In the genomic region with DNA sequence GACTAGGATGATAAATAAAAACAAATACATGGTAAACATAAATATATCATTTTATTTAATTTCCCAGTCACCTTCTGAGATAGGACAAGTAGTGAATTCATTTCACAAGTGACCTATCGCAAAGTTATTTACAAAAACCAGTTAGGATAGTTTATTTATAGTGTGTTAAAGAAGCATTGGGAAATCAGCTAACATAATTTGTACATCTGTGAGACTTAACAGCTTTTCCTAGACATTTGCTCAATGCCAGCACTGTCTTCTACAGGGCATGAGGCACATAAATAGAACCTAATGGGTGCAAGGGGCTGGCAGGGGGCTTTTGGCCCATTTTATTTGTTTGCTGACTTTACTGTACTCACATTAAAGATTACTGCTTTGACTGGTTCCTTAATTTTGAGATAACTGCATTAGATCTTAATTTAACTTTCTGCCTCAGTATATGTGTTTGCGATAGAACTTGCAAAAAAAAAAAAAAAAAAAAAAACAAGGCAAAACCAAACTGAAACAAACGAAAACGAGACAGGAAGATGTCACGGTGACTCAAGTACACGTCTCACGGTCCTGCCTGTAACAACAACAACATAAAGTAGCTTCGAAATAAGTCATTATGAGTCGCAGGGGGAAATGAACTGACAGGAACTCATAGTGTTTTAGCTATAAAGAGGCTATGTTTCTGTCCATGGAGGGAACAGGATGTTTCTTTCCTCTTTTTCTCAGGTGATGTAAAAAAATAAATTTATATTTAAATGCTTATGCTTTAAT, we compare ENCODE assay signal across 13 cellular contexts.
DNase-seq lines count a peak whose midpoint lies in the region; ATAC-seq, FAIRE-seq and TF ChIP-seq lines count a peak whose summit lies in the region.
"Had no signal": no experiment of that assay in that cellular context is flagged by ENCODE, and none has a peak within 500 bp of the region (broad histone marks: within the 10 kb centered on the region; RNA-seq: fewer than 3 reads in every experiment).

No MANE protein-coding gene starts in this region.

- H2AFZ ChIP-seq in astrocyte (ENCODE audit: low read depth, low read length): no peak overlapping the region
- peak overlapping the region; percentile 52 for H2AFZ ChIP-seq in keratinocyte (ENCODE audit: control insufficient read depth, low read length)

- H3K4me1 ChIP-seq in astrocyte (ENCODE audit: insufficient read depth, low read length): peaks cover 20% of the 10 kb centered on the region
- H3K4me1 ChIP-seq in keratinocyte (ENCODE audit: control insufficient read depth, extremely low read depth, insufficient read depth, low read length): peaks cover 11% of the 10 kb centered on the region
- H3K4me1 ChIP-seq in upper lobe of left lung: no peaks in the 10 kb centered on the region

- no peaks in the 10 kb centered on the region for H3K9me1 ChIP-seq in keratinocyte (ENCODE audit: control insufficient read depth, extremely low read depth, insufficient read depth, low read length)

- H4K20me1 ChIP-seq in astrocyte (ENCODE audit: insufficient read depth, low read length): no peaks in the 10 kb centered on the region
- no peaks in the 10 kb centered on the region for H4K20me1 ChIP-seq in keratinocyte (ENCODE audit: control insufficient read depth, extremely low read depth, insufficient read depth, low read length)

- H3K36me3 Mint-ChIP-seq in astrocyte (ENCODE audit: low read depth, unreplicated experiment): no peaks in the 10 kb centered on the region
- H3K36me3 Mint-ChIP-seq: activated naive CD4-positive, alpha-beta T cell treated with anti-CD3 and anti-CD28 coated beads, Interleukin-2, amount 50 U/mL, for 24 hours had no signal

- DNase-seq in ELR (ENCODE audit: low read depth) (peak; percentile 85), HEK293T (ENCODE audit: extremely low spot score) (no peak), astrocyte (ENCODE audit: low read depth) (peak; percentile 40), keratinocyte (ENCODE audit: low read depth, low spot score) (peak; percentile 15), sciatic nerve (ENCODE audit: low spot score) (no peak), upper lobe of left lung (no peak)
- DNase-seq: DND-41, NCI-H446, SHP77 treated with DMSO at 0.1 percent for 48 hours had no signal

- ATAC-seq in GM21360 (IDR thresholded peaks at IDR 0.05; ENCODE audit: unreplicated experiment) (no peak), sciatic nerve (no peak), upper lobe of left lung (ENCODE audit: low FRiP score in 2 of 2) (no peak)
- ATAC-seq: K562 had no signal

- dilution Hi-C loops in keratinocyte (cut with MboI; ENCODE audit: extremely low pct_ligation_motif_present, low sequenced_read_pairs): no loop called here

- peaks cover 17% of the 10 kb centered on the region for H3K4me1 Mint-ChIP-seq in astrocyte (ENCODE audit: low read depth, unreplicated experiment)
- H3K4me1 Mint-ChIP-seq: activated naive CD4-positive, alpha-beta T cell treated with anti-CD3 and anti-CD28 coated beads, Interleukin-2, amount 50 U/mL, for 24 hours had no signal

- no peaks in the 10 kb centered on the region for H3K27me3 Mint-ChIP-seq in astrocyte (ENCODE audit: low read depth, unreplicated experiment)
- H3K27me3 Mint-ChIP-seq: activated naive CD4-positive, alpha-beta T cell treated with anti-CD3 and anti-CD28 coated beads, Interleukin-2, amount 50 U/mL, for 24 hours had no signal

- TF ChIP-seq POLR2A in upper lobe of left lung (IDR thresholded peaks at IDR 0.05): no peak

- no peak for TF ChIP-seq EP300 in upper lobe of left lung (IDR thresholded peaks at IDR 0.05)

- H3K27ac ChIP-seq in astrocyte (ENCODE audit: low read depth, low read length) (no peak overlapping the region), keratinocyte (ENCODE audit: control insufficient read depth, insufficient read depth, low read length) (peak overlapping the region; percentile 64), upper lobe of left lung (no peak overlapping the region)

- CTCF ChIA-PET in HEK293T (lab: Yijun Ruan, JAX): no interaction called here

- H3K27me3 ChIP-seq in astrocyte (ENCODE audit: insufficient read depth, low read length) (no peaks in the 10 kb centered on the region), keratinocyte (ENCODE audit: control insufficient read depth, extremely low read depth, insufficient read depth, low read length) (no peaks in the 10 kb centered on the region), upper lobe of left lung (no peaks in the 10 kb centered on the region)

- no peaks in the 10 kb centered on the region for H3K36me3 ChIP-seq in astrocyte (ENCODE audit: insufficient read depth, low read length)
- no peaks in the 10 kb centered on the region for H3K36me3 ChIP-seq in keratinocyte (ENCODE audit: control insufficient read depth in 2 of 2, extremely low read depth in 1 of 2, insufficient read depth in 2 of 2, low read length in 2 of 2)
- no peaks in the 10 kb centered on the region for H3K36me3 ChIP-seq in upper lobe of left lung

- H3K9me3 ChIP-seq in astrocyte (ENCODE audit: insufficient read depth, low read depth, low read length): no peaks in the 10 kb centered on the region
- H3K9me3 ChIP-seq in keratinocyte (ENCODE audit: control insufficient read depth, low read depth, low read length): no peaks in the 10 kb centered on the region
- no peaks in the 10 kb centered on the region for H3K9me3 ChIP-seq in upper lobe of left lung

- FAIRE-seq in astrocyte (lab: Jason Lieb, UNC): no peak
- peak; percentile 69 for FAIRE-seq in keratinocyte (lab: Jason Lieb, UNC)

- no peak overlapping the region for H3K27ac Mint-ChIP-seq in astrocyte (ENCODE audit: unreplicated experiment)
- H3K27ac Mint-ChIP-seq: activated naive CD4-positive, alpha-beta T cell treated with anti-CD3 and anti-CD28 coated beads, Interleukin-2, amount 50 U/mL, for 24 hours; nephron had no signal

- WGBS in upper lobe of left lung, 2 donors: 73% methylated on average over 9 of the region's 9 CpGs

- no peak for TF ChIP-seq CTCF in astrocyte (IDR thresholded peaks at IDR 0.05; ENCODE audit: insufficient read depth, low read depth, low read length)
- TF ChIP-seq CTCF in keratinocyte (optimal IDR thresholded peaks at IDR 0.05 in 1 of 3, IDR thresholded peaks at IDR 0.05 in 1 of 3, conservative IDR thresholded peaks at IDR 0.05 in 1 of 3; ENCODE audit: extremely low read depth in 1 of 3, insufficient read depth in 2 of 3, low read length in 3 of 3): no peak
- no peak for TF ChIP-seq CTCF in upper lobe of left lung (IDR thresholded peaks at IDR 0.05)

- H3K4me3 ChIP-seq in astrocyte (ENCODE audit: insufficient read depth, low read depth, low read length) (no peak overlapping the region), keratinocyte (ENCODE audit: control insufficient read depth in 2 of 3, extremely low read depth in 1 of 3, insufficient read depth in 2 of 3, low read depth in 1 of 3, low read length in 3 of 3) (no peak overlapping the region), upper lobe of left lung (no peak overlapping the region)
- H3K4me3 ChIP-seq: K562 had no signal

- H3K4me3 Mint-ChIP-seq in astrocyte (ENCODE audit: unreplicated experiment): no peak overlapping the region
- H3K4me3 Mint-ChIP-seq: activated naive CD4-positive, alpha-beta T cell treated with anti-CD3 and anti-CD28 coated beads, Interleukin-2, amount 50 U/mL, for 24 hours; nephron had no signal

- intact Hi-C loops in sciatic nerve (cut with DNase I): no loop called here

- H3K4me2 ChIP-seq in astrocyte (ENCODE audit: low read length) (peak overlapping the region; percentile 60), keratinocyte (ENCODE audit: control insufficient read depth, extremely low read depth, insufficient read depth, low read depth, low read length) (peak overlapping the region; percentile 46)

- H3K9ac ChIP-seq in astrocyte (ENCODE audit: low read length) (no peak overlapping the region), keratinocyte (ENCODE audit: control insufficient read depth, extremely low read depth, insufficient read depth, low read length) (no peak overlapping the region)

- POLR2A ChIA-PET in HEK293T (lab: Yijun Ruan, JAX): no interaction called here

- H3K9me3 Mint-ChIP-seq in astrocyte (ENCODE audit: unreplicated experiment): no peaks in the 10 kb centered on the region
- H3K9me3 Mint-ChIP-seq: activated naive CD4-positive, alpha-beta T cell treated with anti-CD3 and anti-CD28 coated beads, Interleukin-2, amount 50 U/mL, for 24 hours; nephron had no signal

- no peaks in the 10 kb centered on the region for H3K79me2 ChIP-seq in astrocyte (ENCODE audit: insufficient read depth, low read length)
- H3K79me2 ChIP-seq in keratinocyte (ENCODE audit: control insufficient read depth, insufficient read depth, low read length): no peaks in the 10 kb centered on the region

TF ChIP-seq in HEK293T, 16 proteins besides CTCF, POLR2A, EP300 and RAD21:
- TF ChIP-seq ZNF384 (IDR thresholded peaks at IDR 0.05) (0 out of 2 replicates have a peak, but pooled peaks have one; percentile 9), FOXA1 (IDR thresholded peaks at IDR 0.05) (no peak)

Comparison
In these comparisons a context has a peak if more than half of its experiments do, and no peak if none do; other contexts are left out.
1. DNase-seq: peak in ELR (single experiment), astrocyte (single experiment) and keratinocyte (single experiment); none in HEK293T (single experiment), sciatic nerve (single experiment) and upper lobe of left lung (0 of 2).